2 cellular contexts compared by ENCODE assay signal in genomic region chr7:131352032-131352431, GRCh38.
TF ChIP-seq lines count a peak whose summit lies in the region.

No MANE protein-coding gene starts in this region.

TF ChIP-seq in K562, 482 proteins besides CTCF, POLR2A, EP300 and RAD21:
- TF ChIP-seq POU5F1 (IDR thresholded peaks at IDR 0.05; ENCODE audit: borderline replicate concordance, low read depth, low read length, partially characterized antibody), result no peak
- no peak for TF ChIP-seq CTBP1 (IDR thresholded peaks at IDR 0.05; ENCODE audit: borderline replicate concordance)
- TF ChIP-seq NR0B1 (IDR thresholded peaks at IDR 0.05; ENCODE audit: partially characterized antibody), result no peak
- no peak for TF ChIP-seq GABPB1 (CRISPR knock-in tag; IDR thresholded peaks at IDR 0.05)
- no peak for TF ChIP-seq ZNF280B (CRISPR knock-in tag; IDR thresholded peaks at IDR 0.05)
- no peak for TF ChIP-seq SFPQ (IDR thresholded peaks at IDR 0.05; ENCODE audit: low read depth, low read length)
- no peak for TF ChIP-seq SAFB2 (IDR thresholded peaks at IDR 0.05; ENCODE audit: borderline replicate concordance, low read depth, low read length, severe bottlenecking)
- no peak for TF ChIP-seq U2AF1 (optimal IDR thresholded peaks at IDR 0.05; ENCODE audit: low read depth, low read length)
- TF ChIP-seq IFI16 (CRISPR knock-in tag; IDR thresholded peaks at IDR 0.05), result no peak
- TF ChIP-seq EZH2 (IDR thresholded peaks at IDR 0.05; ENCODE audit: borderline replicate concordance, low read depth, low read length), result no peak
- TF ChIP-seq, protein P1, sequence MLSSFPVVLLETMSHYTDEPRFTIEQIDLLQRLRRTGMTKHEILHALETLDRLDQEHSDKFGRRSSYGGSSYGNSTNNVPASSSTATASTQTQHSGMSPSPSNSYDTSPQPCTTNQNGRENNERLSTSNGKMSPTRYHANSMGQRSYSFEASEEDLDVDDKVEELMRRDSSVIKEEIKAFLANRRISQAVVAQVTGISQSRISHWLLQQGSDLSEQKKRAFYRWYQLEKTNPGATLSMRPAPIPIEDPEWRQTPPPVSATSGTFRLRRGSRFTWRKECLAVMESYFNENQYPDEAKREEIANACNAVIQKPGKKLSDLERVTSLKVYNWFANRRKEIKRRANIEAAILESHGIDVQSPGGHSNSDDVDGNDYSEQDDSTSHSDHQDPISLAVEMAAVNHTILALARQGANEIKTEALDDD (IDR thresholded peaks at IDR 0.05), result no peak
- TF ChIP-seq ZNF121 (CRISPR knock-in tag; conservative IDR thresholded peaks at IDR 0.05), result no peak
- no peak for TF ChIP-seq FOXJ2 (tag; IDR thresholded peaks at IDR 0.05)
- TF ChIP-seq ZNF146 (CRISPR knock-in tag; IDR thresholded peaks at IDR 0.05; ENCODE audit: unreplicated experiment), result no peak
- TF ChIP-seq HNRNPH1 (optimal IDR thresholded peaks at IDR 0.05; ENCODE audit: low read depth, low read length), result no peak
- TF ChIP-seq ARNT (IDR thresholded peaks at IDR 0.05), result no peak
- TF ChIP-seq, protein P2, sequence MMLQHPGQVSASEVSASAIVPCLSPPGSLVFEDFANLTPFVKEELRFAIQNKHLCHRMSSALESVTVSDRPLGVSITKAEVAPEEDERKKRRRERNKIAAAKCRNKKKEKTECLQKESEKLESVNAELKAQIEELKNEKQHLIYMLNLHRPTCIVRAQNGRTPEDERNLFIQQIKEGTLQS (IDR thresholded peaks at IDR 0.05), result no peak
- TF ChIP-seq, protein P2 (CRISPR knock-in tag; conservative IDR thresholded peaks at IDR 0.05), result no peak
- TF ChIP-seq MXD1 (CRISPR knock-in tag; IDR thresholded peaks at IDR 0.05; ENCODE audit: borderline replicate concordance, poor library complexity, severe bottlenecking), result no peak
- TF ChIP-seq CHCHD3 (CRISPR knock-in tag; IDR thresholded peaks at IDR 0.05), result no peak
- TF ChIP-seq LARP7 (IDR thresholded peaks at IDR 0.05), result no peak

TF ChIP-seq in H1, 55 proteins besides CTCF, POLR2A, EP300 and RAD21:
- TF ChIP-seq FOSL1 (IDR thresholded peaks at IDR 0.05; ENCODE audit: insufficient read depth, low read depth, low read length), result no peak
- no peak for TF ChIP-seq RXRA (IDR thresholded peaks at IDR 0.05; ENCODE audit: insufficient read depth, low read depth, low read length)
- no peak for TF ChIP-seq ASH2L (IDR thresholded peaks at IDR 0.05; ENCODE audit: low read length)
- TF ChIP-seq CBX8 (IDR thresholded peaks at IDR 0.05; ENCODE audit: borderline replicate concordance, low read depth, low read length), result no peak
- TF ChIP-seq SP2 (IDR thresholded peaks at IDR 0.05; ENCODE audit: low read length), result no peak
- TF ChIP-seq RBBP5 (IDR thresholded peaks at IDR 0.05; ENCODE audit: borderline replicate concordance, low read depth, low read length), result no peak
- TF ChIP-seq NANOG (IDR thresholded peaks at IDR 0.05; ENCODE audit: insufficient read depth, low read depth, low read length, poor library complexity, severe bottlenecking), result no peak
- no peak for TF ChIP-seq BCL11A (IDR thresholded peaks at IDR 0.05; ENCODE audit: low read depth in 2 of 2, low read length in 2 of 2)
- no peak for TF ChIP-seq USF2 (IDR thresholded peaks at IDR 0.05; ENCODE audit: low read length)
- TF ChIP-seq HDAC2 (IDR thresholded peaks at IDR 0.05; ENCODE audit: borderline replicate concordance in 1 of 2, low read depth in 2 of 2, low read length in 2 of 2), result no peak
- no peak for TF ChIP-seq POLR2AphosphoS5 (IDR thresholded peaks at IDR 0.05; ENCODE audit: low read depth, low read length)
- TF ChIP-seq RNF2 (IDR thresholded peaks at IDR 0.05; ENCODE audit: borderline replicate concordance, low read depth, low read length, missing control alignments, poor library complexity, severe bottlenecking), result no peak
- TF ChIP-seq ZNF274 (IDR thresholded peaks at IDR 0.05; ENCODE audit: borderline replicate concordance, extremely low read depth, low read length), result no peak
- no peak for TF ChIP-seq POU5F1 (IDR thresholded peaks at IDR 0.05; ENCODE audit: low read depth, low read length)
TF ChIP-seq in H1: peak in this region for 0.
